In genomic region chr5:179806250-179807045, GRCh38 we compare ENCODE assay signal across 8 cellular contexts. TPM values are rescaled to one million over a fixed set of nuclear protein-coding genes. Genes with fewer than 3 reads are reported as not detected.
DNase-seq lines count a peak whose midpoint lies in the region; ATAC-seq and TF ChIP-seq lines count a peak whose summit lies in the region.

Gene MGAT4B (minus strand): TSS chr5:179806866. CDS start chr5:179806583, 283 bp downstream.

- no peaks in the 10 kb centered on the region for H3K9me3 ChIP-seq in HAP-1
- H3K9me3 ChIP-seq in Loucy (ENCODE audit: insufficient read depth, low read depth, low read length) = no peaks in the 10 kb centered on the region
- no peaks in the 10 kb centered on the region for H3K9me3 ChIP-seq in iPS-18a (ENCODE audit: control insufficient read depth, low read depth, low read length)

- H3K9ac ChIP-seq in Loucy (ENCODE audit: low read depth, low read length, poor library complexity, severe bottlenecking) (peak within 1 kb of the TSS; percentile 72), iPS-18a (ENCODE audit: low read length) (peak within 1 kb of the TSS; percentile 17)

- H3K36me3 Mint-ChIP-seq in T-helper 2 cell treated with Interferon-gamma antibody and Interleukin-4, amounts not matched to agents 5 μg/mL and 100 μg/mL, for 36 hours (ENCODE audit: low read depth) = peaks cover 9% of the 10 kb centered on the region

- peaks cover 18% of the 10 kb centered on the region for H3K79me2 ChIP-seq in Loucy (ENCODE audit: insufficient read depth, low read length)

- H3K4me1 ChIP-seq in HAP-1 = peaks cover 8% of the 10 kb centered on the region
- peaks cover 14% of the 10 kb centered on the region for H3K4me1 ChIP-seq in Loucy (ENCODE audit: insufficient read depth, low read length, poor library complexity, severe bottlenecking)
- H3K4me1 ChIP-seq in iPS-18a (ENCODE audit: control insufficient read depth, low read depth, low read length) = peaks cover 18% of the 10 kb centered on the region

- H3K27ac ChIP-seq in iPS-18a (ENCODE audit: low read length) = no peak within 1 kb of the TSS

- H3K27me3 ChIP-seq in HAP-1 (ENCODE audit: low read depth) (no peaks in the 10 kb centered on the region), Loucy (ENCODE audit: insufficient read depth, low read length, poor library complexity, severe bottlenecking) (no peaks in the 10 kb centered on the region), iPS-18a (ENCODE audit: control insufficient read depth, insufficient read depth, low read length) (peaks cover 7% of the 10 kb centered on the region)

- in situ Hi-C loops in HAP-1 (cut with MboI; ENCODE audit: low sequenced_read_pairs) (no loop called here), T47D (cut with HindIII; ENCODE audit: low pct_unique_long_range_greater_than_20kb, low sequenced_read_pairs) (no loop called here)

- peak within 1 kb of the TSS; percentile 75 for H3K4me3 ChIP-seq in HAP-1
- H3K4me3 ChIP-seq in Loucy (ENCODE audit: low read length, poor library complexity, severe bottlenecking) = peak within 1 kb of the TSS; percentile 73
- H3K4me3 ChIP-seq in iPS-18a (ENCODE audit: low read length) = peak within 1 kb of the TSS; percentile 58

- H2AFZ ChIP-seq in Loucy (ENCODE audit: low read length) = peak within 1 kb of the TSS; percentile 67; the same call in 1 of the 2 replicates

- no peaks in the 10 kb centered on the region for H3K27me3 Mint-ChIP-seq in T-helper 2 cell treated with Interferon-gamma antibody and Interleukin-4, amounts not matched to agents 5 μg/mL and 100 μg/mL, for 36 hours (ENCODE audit: low read depth)

- no peaks in the 10 kb centered on the region for H3K9me2 ChIP-seq in Loucy (replicated peaks; ENCODE audit: low read depth, low read length)

- DNase-seq in DMS 273 (lab: John Stamatoyannopoulos, UW; ENCODE audit: unreplicated experiment) = peak; percentile 89
- no peak for DNase-seq in DMS 273 treated with DMSO at 0.1 percent for 48 hours (lab: John Stamatoyannopoulos, UW)
- DNase-seq in HAP-1 (ENCODE audit: low spot score in 2 of 2) = peak; percentile 50 to 75
- DNase-seq in T-helper 2 cell treated with Interferon-gamma antibody and Interleukin-4, amounts not matched to agents 5 μg/mL and 100 μg/mL, for 36 hours (ENCODE audit: low spot score) = peak; percentile 68
- peak; percentile 85 to 92 for DNase-seq in T47D (ENCODE audit: low read depth in 1 of 2, low spot score in 1 of 2)
- peak; percentile 85 for DNase-seq in sciatic nerve (ENCODE audit: low spot score)

- TF ChIP-seq CTCF in Loucy (conservative IDR thresholded peaks at IDR 0.05; ENCODE audit: low read length) = no peak

- peaks cover 23% of the 10 kb centered on the region for H3K4me1 Mint-ChIP-seq in T-helper 2 cell treated with Interferon-gamma antibody and Interleukin-4, amounts not matched to agents 5 μg/mL and 100 μg/mL, for 36 hours (ENCODE audit: low read depth)

- H3K27ac Mint-ChIP-seq in T-helper 2 cell treated with Interferon-gamma antibody and Interleukin-4, amounts not matched to agents 5 μg/mL and 100 μg/mL, for 36 hours = peak within 1 kb of the TSS; percentile 89

- intact Hi-C loops in sciatic nerve (cut with DNase I) = no loop called here

- no peaks in the 10 kb centered on the region for H3F3A ChIP-seq in Loucy (ENCODE audit: low read depth)

- peaks cover 10% of the 10 kb centered on the region for H3K36me3 ChIP-seq in HAP-1 (replicated peaks)
- H3K36me3 ChIP-seq in Loucy (ENCODE audit: insufficient read depth, low read length) = no peaks in the 10 kb centered on the region
- H3K36me3 ChIP-seq in iPS-18a (ENCODE audit: control insufficient read depth, low read depth, low read length) = no peaks in the 10 kb centered on the region

- H3K4me2 ChIP-seq in Loucy (ENCODE audit: low read depth, low read length, poor library complexity, severe bottlenecking) = peak within 1 kb of the TSS; percentile 85

- ATAC-seq in sciatic nerve = peak; percentile 78

- peak within 1 kb of the TSS; percentile 74 for H3K4me3 Mint-ChIP-seq in T-helper 2 cell treated with Interferon-gamma antibody and Interleukin-4, amounts not matched to agents 5 μg/mL and 100 μg/mL, for 36 hours

- peaks cover 14% of the 10 kb centered on the region for H4K20me1 ChIP-seq in Loucy (ENCODE audit: insufficient read depth, low read length, poor library complexity, severe bottlenecking)

- no peaks in the 10 kb centered on the region for H3K9me3 Mint-ChIP-seq in T-helper 2 cell treated with Interferon-gamma antibody and Interleukin-4, amounts not matched to agents 5 μg/mL and 100 μg/mL, for 36 hours

RNA-seq across cellular contexts. Expression of gene MGAT4B, which starts in this region (rescaled TPM):
- total RNA-seq in sciatic nerve = 71.7 TPM
